In genomic region chr3:41164776-41165175, GRCh38 we compare ENCODE assay signal across 29 cellular contexts.
"Had no signal": no experiment of that assay in that cellular context is flagged by ENCODE, and none has a peak within 500 bp of the region (broad histone marks: within the 10 kb centered on the region; RNA-seq: fewer than 3 reads in every experiment).

No MANE protein-coding gene starts in this region.

- H3K4me3 Mint-ChIP-seq: activated B cell treated with CpG ODN at 0.5 μM for 24 hours; activated CD4-positive, alpha-beta memory T cell treated with anti-CD3 and anti-CD28 coated beads for 36 hours; activated naive CD4-positive, alpha-beta T cell treated with anti-CD3 and anti-CD28 coated beads for 36 hours; activated T-cell treated with anti-CD3 and anti-CD28 coated beads, Interleukin-2, amount 50 U/mL, for 4 hours; activated T-helper 1 cell treated with anti-CD3 and anti-CD28 coated beads, Interleukin-12 subunit alpha, Interleukin-12 subunit beta, Interleukin-2, Interleukin-4 antibody, amounts not matched to agents 30 ng/mL and 10 ng/mL and 1 ng/mL, durations not matched to agents 14 hours and 24 hours and 36 hours; T-cell; T-helper 17 cell had no signal

- H3K4me2 ChIP-seq: KMS-11 had no signal

- H3K9me3 Mint-ChIP-seq: activated B cell treated with CpG ODN at 0.5 μM for 24 hours; activated CD4-positive, alpha-beta memory T cell treated with anti-CD3 and anti-CD28 coated beads for 36 hours; activated naive CD4-positive, alpha-beta T cell treated with anti-CD3 and anti-CD28 coated beads for 36 hours; activated naive CD4-positive, alpha-beta T cell treated with anti-CD3 and anti-CD28 coated beads, Interleukin-2, amount 50 U/mL, for 72 hours; activated T-cell treated with anti-CD3 and anti-CD28 coated beads, Interleukin-2, amount 50 U/mL, for 4 hours; activated T-helper 1 cell treated with anti-CD3 and anti-CD28 coated beads, Interleukin-12 subunit alpha, Interleukin-12 subunit beta, Interleukin-2, Interleukin-4 antibody, amounts not matched to agents 30 ng/mL and 10 ng/mL and 1 ng/mL, durations not matched to agents 14 hours and 24 hours and 36 hours; T-cell had no signal

- H3K4me3 ChIP-seq: adrenal gland, body of pancreas, breast epithelium, SJSA1 had no signal

- H3K9me3 ChIP-seq: adrenal gland, body of pancreas, breast epithelium, SJSA1 had no signal

- DNase-seq: activated B cell treated with CpG ODN at 0.5 μM for 24 hours; activated CD4-positive, alpha-beta memory T cell treated with anti-CD3 and anti-CD28 coated beads for 36 hours; activated CD4-positive, alpha-beta T cell treated with anti-CD3 and anti-CD28 coated beads for 4 hours; activated CD4-positive, alpha-beta T cell treated with anti-CD3 and anti-CD28 coated beads, Interleukin-2, amount 50 U/mL, for 1 hour; activated CD4-positive, CD25-positive, alpha-beta regulatory T cell treated with anti-CD3 and anti-CD28 coated beads, Interleukin-2, amount 50 U/mL, for 72 hours; activated CD8-positive, alpha-beta memory T cell treated with anti-CD3 and anti-CD28 coated beads, Interleukin-2, amount 50 U/mL, for 4 hours; activated gamma-delta T cell treated with Interleukin-2 at 50 U/mL for 16 hours; activated naive CD4-positive, alpha-beta T cell treated with anti-CD3 and anti-CD28 coated beads for 36 hours; activated T-cell treated with anti-CD3 and anti-CD28 coated beads for 4 hours; activated T-cell treated with anti-CD3 and anti-CD28 coated beads, Interleukin-2, amount 50 U/mL, for 4 hours; adrenal gland; body of pancreas; NCI-H1048; NCI-H1436 treated with DMSO at 0.1 percent for 48 hours; NCI-H1694 treated with DMSO at 0.1 percent for 48 hours; NCI-H2029; NCI-H345; NCI-H524 treated with DMSO at 0.1 percent for 48 hours; SHP77; T-cell; T-helper 17 cell had no signal

- H3K27ac ChIP-seq: adrenal gland, body of pancreas, breast epithelium, KMS-11, SJSA1 had no signal

- FAIRE-seq: astrocyte had no signal

- H3K4me1 Mint-ChIP-seq: activated B cell treated with CpG ODN at 0.5 μM for 24 hours had no signal

- H3K36me3 Mint-ChIP-seq: activated CD4-positive, alpha-beta memory T cell treated with anti-CD3 and anti-CD28 coated beads for 36 hours; activated naive CD4-positive, alpha-beta T cell treated with anti-CD3 and anti-CD28 coated beads, Interleukin-2, amount 50 U/mL, for 72 hours; T-cell had no signal

- H3K27ac Mint-ChIP-seq: activated B cell treated with CpG ODN at 0.5 μM for 24 hours; activated CD4-positive, alpha-beta memory T cell treated with anti-CD3 and anti-CD28 coated beads for 36 hours; activated naive CD4-positive, alpha-beta T cell treated with anti-CD3 and anti-CD28 coated beads for 36 hours; activated naive CD4-positive, alpha-beta T cell treated with anti-CD3 and anti-CD28 coated beads, Interleukin-2, amount 50 U/mL, for 72 hours; activated T-helper 1 cell treated with anti-CD3 and anti-CD28 coated beads, Interleukin-12 subunit alpha, Interleukin-12 subunit beta, Interleukin-2, Interleukin-4 antibody, amounts not matched to agents 30 ng/mL and 10 ng/mL and 1 ng/mL, durations not matched to agents 14 hours and 24 hours and 36 hours; T-cell; T-helper 17 cell had no signal

- H3K4me1 ChIP-seq: adrenal gland, body of pancreas, breast epithelium had no signal

- H3K27me3 ChIP-seq: adrenal gland, body of pancreas, breast epithelium, SJSA1 had no signal

- ATAC-seq: activated naive CD4-positive, alpha-beta T cell treated with anti-CD3 and anti-CD28 coated beads, Interleukin-2, amount 50 U/mL, for 72 hours; activated T-cell treated with anti-CD3 and anti-CD28 coated beads, Interleukin-2, amount 50 U/mL, for 4 hours; body of pancreas; Panc1; SK-N-SH treated with all-trans-retinoic acid at 6 μM for 48 hours; T-cell; T-helper 17 cell had no signal

- H3K9ac ChIP-seq: KMS-11 had no signal

- H3K36me3 ChIP-seq: adrenal gland, breast epithelium, SJSA1 had no signal
